In the genomic region with DNA sequence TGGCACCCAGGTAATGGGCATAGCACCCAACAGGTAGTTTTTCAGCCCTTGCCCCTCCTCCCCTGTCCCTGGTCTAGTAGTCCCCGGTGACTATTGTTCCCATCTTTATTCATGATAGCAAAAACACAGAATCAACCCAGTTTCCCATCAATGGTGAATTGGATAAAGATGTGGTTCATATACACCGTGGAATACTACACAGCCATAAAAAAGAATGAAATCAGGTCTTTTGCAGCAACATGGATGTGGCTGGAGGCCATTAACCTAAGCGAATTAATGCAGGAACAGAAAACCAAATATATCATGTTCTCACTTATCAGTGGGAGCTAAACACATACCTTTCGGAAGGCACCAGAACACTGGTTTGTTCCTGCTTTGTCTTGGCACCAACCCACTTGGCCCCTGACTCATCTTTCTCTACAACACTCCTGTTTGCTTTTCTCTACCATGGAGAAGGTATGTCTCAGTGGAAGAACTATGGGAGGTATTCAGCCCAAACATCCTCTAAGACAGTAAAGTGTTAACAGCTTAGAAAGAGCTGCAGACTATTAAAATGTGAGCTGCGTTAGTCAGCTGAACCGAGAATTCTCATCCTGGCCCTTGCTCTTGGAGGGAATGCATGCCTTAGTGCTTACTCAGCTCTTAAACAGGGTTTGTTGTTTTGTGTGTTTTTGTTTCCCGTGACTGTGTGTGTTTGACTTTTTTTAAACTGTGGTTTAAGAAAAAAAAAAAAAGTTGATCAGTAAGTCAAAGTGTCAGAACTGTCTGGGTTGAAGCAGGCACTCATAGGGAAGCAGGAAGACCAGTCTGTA, we compare ENCODE assay signal across 9 cellular contexts.
DNase-seq lines count a peak whose midpoint lies in the region; ATAC-seq, FAIRE-seq and TF ChIP-seq lines count a peak whose summit lies in the region.
"Had no signal": no experiment of that assay in that cellular context is flagged by ENCODE, and none has a peak within 500 bp of the region (broad histone marks: within the 10 kb centered on the region; RNA-seq: fewer than 3 reads in every experiment).

No MANE protein-coding gene starts in this region.

- TF ChIP-seq CTCF in HepG2 (CRISPR knock-in tag; IDR thresholded peaks at IDR 0.05) = no peak

- in situ Hi-C loops in HepG2 (cut with HindIII; ENCODE audit: extremely low pct_ligation_motif_present, low pct_unique_long_range_greater_than_20kb) = no loop called here

- TF ChIP-seq POLR2A in HepG2 (IDR thresholded peaks at IDR 0.05; ENCODE audit: insufficient read depth in 1 of 2, low read depth in 2 of 2, low read length in 2 of 2) = no peak

- CTCF ChIA-PET in HepG2 (lab: Yijun Ruan, JAX; ENCODE audit: low intra/inter-chr PET ratio, low total read pairs) = no interaction called here

- H3K9me3 Mint-ChIP-seq in central memory CD8-positive, alpha-beta T cell = no peaks in the 10 kb centered on the region

- H3K27me3 ChIP-seq in NT2/D1 (ENCODE audit: insufficient read depth, insufficient read length) (no peaks in the 10 kb centered on the region), HepG2 (ENCODE audit: control insufficient read depth in 1 of 2, insufficient read depth in 2 of 2, low read length in 2 of 2) (no peaks in the 10 kb centered on the region)

- peak overlapping the region; percentile 14 for H3K4me2 ChIP-seq in HepG2 (ENCODE audit: low read depth, low read length)

- H3K9me3 ChIP-seq in NT2/D1 (ENCODE audit: insufficient read depth, low read length) (no peaks in the 10 kb centered on the region), HepG2 (ENCODE audit: low read length) (no peaks in the 10 kb centered on the region)

- TF ChIP-seq EP300 in HepG2 (IDR thresholded peaks at IDR 0.05; ENCODE audit: low read depth in 2 of 2, low read length in 2 of 2) (peak in 1 of 2 experiments; percentile 44; a peak in 1 of 4 replicates), HepG2 (CRISPR knock-in tag; IDR thresholded peaks at IDR 0.05; ENCODE audit: borderline replicate concordance) (no peak)

- peak overlapping the region; percentile 9 for H2AFZ ChIP-seq in HepG2 (ENCODE audit: low read length)

- H3K36me3 Mint-ChIP-seq in central memory CD8-positive, alpha-beta T cell (ENCODE audit: insufficient read depth) = peaks cover 9% of the 10 kb centered on the region

- DNase-seq in GDM1 (lab: John Stamatoyannopoulos, UW) = peak; percentile 52
- DNase-seq in NT2/D1 (ENCODE audit: low read depth, low spot score) = peak; percentile 75
- no peak for DNase-seq in central memory CD8-positive, alpha-beta T cell (ENCODE audit: low spot score in 2 of 2)
- peak; percentile 80 for DNase-seq in HepG2 (ENCODE audit: low spot score)
- no peak for DNase-seq in substantia nigra (lab: John Stamatoyannopoulos, UW)
- no peak for DNase-seq in NCI-H146 treated with DMSO at 0.1 percent for 48 hours (lab: John Stamatoyannopoulos, UW; ENCODE audit: unreplicated experiment)
- no peak for DNase-seq in NCI-H510A treated with DMSO at 0.1 percent for 48 hours (lab: John Stamatoyannopoulos, UW)
- no peak for DNase-seq in superior temporal gyrus (ENCODE audit: extremely low spot score)

- peak; percentile 52 for ATAC-seq in central memory CD8-positive, alpha-beta T cell (replicated peaks; ENCODE audit: extremely low read depth, poor library complexity, severe bottlenecking)
- peak; percentile 64 for ATAC-seq in HepG2

- intact Hi-C loops in HepG2 (cut with micrococcal nuclease; ENCODE audit: unreplicated experiment) = no loop called here

- BruUV-seq in HepG2 (replicated peaks; lab: Mats Ljungman, UMichigan) = no TSS peak

- no peaks in the 10 kb centered on the region for H4K20me1 ChIP-seq in HepG2 (ENCODE audit: insufficient read depth, low read length)

- H3K27ac ChIP-seq in HepG2 (ENCODE audit: extremely low read length, insufficient read depth, low read length) (no peak overlapping the region), substantia nigra (ENCODE audit: low read depth, low read length, poor library complexity, severe bottlenecking) (peak overlapping the region; percentile 0)
- H3K27ac ChIP-seq: VCaP had no signal

- H3K36me3 ChIP-seq in NT2/D1 (ENCODE audit: insufficient read depth, insufficient read length, low read length) = no peaks in the 10 kb centered on the region
- H3K36me3 ChIP-seq in HepG2 (replicated peaks in 1 of 2; ENCODE audit: control insufficient read depth in 1 of 2, insufficient read depth in 2 of 2, low read length in 2 of 2) = no peaks in the 10 kb centered on the region

- 51% methylated on average over 7 of the region's 7 CpGs for WGBS in HepG2 (ENCODE audit: low lambda C conversion rate)

- H3K9ac ChIP-seq in NT2/D1 (ENCODE audit: insufficient read length, low read depth) = no peak overlapping the region
- no peak overlapping the region for H3K9ac ChIP-seq in HepG2 (ENCODE audit: insufficient read depth, low read depth, low read length)

- H3K4me3 ChIP-seq in NT2/D1 (ENCODE audit: insufficient read length, low read depth) (no peak overlapping the region), HepG2 (replicated peaks in 1 of 3; ENCODE audit: insufficient read depth in 1 of 3, low read depth in 2 of 3, low read length in 3 of 3) (no peak overlapping the region)

- H3K79me2 ChIP-seq in HepG2 (ENCODE audit: insufficient read depth, low read length) = no peaks in the 10 kb centered on the region

- peak overlapping the region; percentile 70 for H3K4me3 Mint-ChIP-seq in central memory CD8-positive, alpha-beta T cell

- no peak for TF ChIP-seq RAD21 in HepG2 (CRISPR knock-in tag; IDR thresholded peaks at IDR 0.05)

- peak; percentile 79 for FAIRE-seq in HepG2 (lab: Jason Lieb, UNC)

- H3K27ac Mint-ChIP-seq in central memory CD8-positive, alpha-beta T cell (ENCODE audit: low read depth) = peak overlapping the region; percentile 96

- H3K27me3 Mint-ChIP-seq in central memory CD8-positive, alpha-beta T cell = no peaks in the 10 kb centered on the region

- POLR2A ChIA-PET in HepG2 (lab: Yijun Ruan, JAX) = interaction anchor here (0.6 to 3.2 kb wide), 12 partner anchors 30 to 325 kb away, joined by 3 to 25 read pairs (median 4); no protein-coding TSS in a partner anchor

- H3K4me1 ChIP-seq in NT2/D1 (ENCODE audit: insufficient read depth, insufficient read length) (peaks cover 10% of the 10 kb centered on the region), HepG2 (ENCODE audit: insufficient read depth, low read length) (peaks cover 48% of the 10 kb centered on the region)

- peaks cover 34% of the 10 kb centered on the region for H3K4me1 Mint-ChIP-seq in central memory CD8-positive, alpha-beta T cell

TF ChIP-seq in HepG2, 621 proteins besides CTCF, POLR2A, EP300 and RAD21 (continues in another document):
- TF ChIP-seq TP53 (CRISPR knock-in tag; conservative IDR thresholded peaks at IDR 0.05) = no peak
- TF ChIP-seq, protein P1, sequence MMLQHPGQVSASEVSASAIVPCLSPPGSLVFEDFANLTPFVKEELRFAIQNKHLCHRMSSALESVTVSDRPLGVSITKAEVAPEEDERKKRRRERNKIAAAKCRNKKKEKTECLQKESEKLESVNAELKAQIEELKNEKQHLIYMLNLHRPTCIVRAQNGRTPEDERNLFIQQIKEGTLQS (CRISPR knock-in tag; IDR thresholded peaks at IDR 0.05) = peak; percentile 20; the same call in 1 of the 2 replicates
- TF ChIP-seq ZSCAN9 (CRISPR knock-in tag; IDR thresholded peaks at IDR 0.05; ENCODE audit: borderline replicate concordance) = 0 out of 2 replicates have a peak, but pooled peaks have one; percentile 24
- 0 out of 2 replicates have a peak, but pooled peaks have one; percentile 56 for TF ChIP-seq ZMYM2 (CRISPR knock-in tag; IDR thresholded peaks at IDR 0.05)
- TF ChIP-seq SOX6 (IDR thresholded peaks at IDR 0.05) = no peak
- TF ChIP-seq SOX6 (CRISPR knock-in tag; IDR thresholded peaks at IDR 0.05) = peak; percentile 28; the same call in 1 of the 2 replicates
- peak; percentile 28; the same call in 1 of the 2 replicates for TF ChIP-seq NFIC (IDR thresholded peaks at IDR 0.05; ENCODE audit: low read length)
- TF ChIP-seq GATAD1 (CRISPR knock-in tag; IDR thresholded peaks at IDR 0.05) = 0 out of 2 replicates have a peak, but pooled peaks have one; percentile 11
- TF ChIP-seq TGIF2 (CRISPR knock-in tag; IDR thresholded peaks at IDR 0.05) = 0 out of 2 replicates have a peak, but pooled peaks have one; percentile 69
- TF ChIP-seq, protein P2, sequence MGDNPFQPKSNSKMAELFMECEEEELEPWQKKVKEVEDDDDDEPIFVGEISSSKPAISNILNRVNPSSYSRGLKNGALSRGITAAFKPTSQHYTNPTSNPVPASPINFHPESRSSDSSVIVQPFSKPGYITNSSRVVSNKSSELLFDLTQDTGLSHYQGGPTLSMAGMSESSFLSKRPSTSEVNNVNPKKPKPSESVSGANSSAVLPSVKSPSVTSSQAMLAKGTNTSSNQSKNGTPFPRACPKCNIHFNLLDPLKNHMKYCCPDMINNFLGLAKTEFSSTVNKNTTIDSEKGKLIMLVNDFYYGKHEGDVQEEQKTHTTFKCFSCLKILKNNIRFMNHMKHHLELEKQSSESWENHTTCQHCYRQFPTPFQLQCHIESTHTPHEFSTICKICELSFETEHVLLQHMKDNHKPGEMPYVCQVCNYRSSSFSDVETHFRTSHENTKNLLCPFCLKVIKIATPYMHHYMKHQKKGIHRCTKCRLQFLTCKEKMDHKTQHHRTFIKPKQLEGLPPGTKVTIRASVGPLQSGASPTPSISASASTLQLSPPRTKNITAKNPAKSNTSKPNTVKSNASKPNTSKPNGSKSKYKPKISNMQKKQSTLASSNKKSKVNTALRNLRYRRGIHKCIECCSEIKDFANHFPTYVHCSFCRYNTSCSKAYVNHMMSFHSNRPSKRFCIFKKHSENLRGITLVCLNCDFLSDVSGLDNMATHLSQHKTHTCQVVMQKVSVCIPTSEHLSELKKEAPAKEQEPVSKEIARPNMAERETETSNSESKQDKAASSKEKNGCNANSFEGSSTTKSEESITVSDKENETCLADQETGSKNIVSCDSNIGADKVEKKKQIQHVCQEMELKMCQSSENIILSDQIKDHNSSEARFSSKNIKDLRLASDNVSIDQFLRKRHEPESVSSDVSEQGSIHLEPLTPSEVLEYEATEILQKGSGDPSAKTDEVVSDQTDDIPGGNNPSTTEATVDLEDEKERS (CRISPR knock-in tag; IDR thresholded peaks at IDR 0.05) = peak; percentile 78; the same call in 1 of the 2 replicates
- no peak for TF ChIP-seq HMG20B (CRISPR knock-in tag; conservative IDR thresholded peaks at IDR 0.05)

Comparison
In these comparisons a context has a peak if more than half of its experiments do, and no peak if none do; other contexts are left out.
1. DNase-seq: peak in GDM1 (single experiment), NT2/D1 (single experiment) and HepG2 (single experiment); none in central memory CD8-positive, alpha-beta T cell (0 of 2), substantia nigra (0 of 49), NCI-H146 treated with DMSO at 0.1 percent for 48 hours (single experiment), NCI-H510A treated with DMSO at 0.1 percent for 48 hours (single experiment) and superior temporal gyrus (single experiment).